ENCODE assay signal across 1 cellular context in genomic region chr15:37100109-37100873, GRCh38.
TF ChIP-seq lines count a peak whose summit lies in the region.

MEIS2 (minus strand) TSS chr15:37100549; CDS start chr15:37099466, 1,083 bp downstream.

TF ChIP-seq in K562, 482 proteins besides CTCF, POLR2A, EP300 and RAD21 (continued from another document and continues in another):
- TF ChIP-seq EWSR1 (IDR thresholded peaks at IDR 0.05; ENCODE audit: borderline replicate concordance, low read depth, partially characterized antibody) (no peak), SMARCB1 (IDR thresholded peaks at IDR 0.05; ENCODE audit: insufficient read length, low read depth) (no peak), E2F3 (CRISPR knock-in tag; IDR thresholded peaks at IDR 0.05) (peak; percentile 19; the same call in 1 of the 2 replicates), RB1 (IDR thresholded peaks at IDR 0.05; ENCODE audit: low read depth) (peak; percentile 75; the same call in 1 of the 2 replicates), HMG20B (CRISPR knock-in tag; IDR thresholded peaks at IDR 0.05) (no peak), FOXJ3 (CRISPR knock-in tag; IDR thresholded peaks at IDR 0.05) (no peak), MGA (IDR thresholded peaks at IDR 0.05) (peak; percentile 27; the same call in 1 of the 2 replicates), ARID2 (IDR thresholded peaks at IDR 0.05) (no peak), MXI1 (IDR thresholded peaks at IDR 0.05; ENCODE audit: low read depth, low read length) (0 out of 2 replicates have a peak, but pooled peaks have one; percentile 10), RCOR1 (IDR thresholded peaks at IDR 0.05; ENCODE audit: borderline replicate concordance in 1 of 2, low read depth in 2 of 2, low read length in 2 of 2) (0 out of 4 replicates have a peak, but pooled peaks have one; percentile 40 to 59), ELF2 (CRISPR knock-in tag; IDR thresholded peaks at IDR 0.05) (peak; percentile 88), MAZ (CRISPR knock-in tag; conservative IDR thresholded peaks at IDR 0.05 in 1 of 2, IDR thresholded peaks at IDR 0.05 in 1 of 2) (peak; percentile 60 to 72; a peak in 3 of 4 replicates), HCFC1 (IDR thresholded peaks at IDR 0.05; ENCODE audit: low read depth, low read length) (peak; percentile 36; the same call in 1 of the 2 replicates), PCBP1 (IDR thresholded peaks at IDR 0.05; ENCODE audit: low read depth, low read length, poor library complexity, severe bottlenecking) (peak; percentile 70), ZNF316 (IDR thresholded peaks at IDR 0.05) (peak; percentile 87), MAFG (tag; conservative IDR thresholded peaks at IDR 0.05) (peak; percentile 68), ZNF253 (CRISPR knock-in tag; conservative IDR thresholded peaks at IDR 0.05) (no peak), DIDO1 (tag; IDR thresholded peaks at IDR 0.05; ENCODE audit: low read depth) (no peak), NBN (IDR thresholded peaks at IDR 0.05; ENCODE audit: low read depth) (no peak; the same call in 1 of the 2 replicates), BCL6 (CRISPR knock-in tag; IDR thresholded peaks at IDR 0.05) (no peak), ZBTB7A (IDR thresholded peaks at IDR 0.05; ENCODE audit: borderline replicate concordance, control insufficient read depth, low read depth, low read length) (no peak; the same call in 1 of the 2 replicates), TRIM24 (IDR thresholded peaks at IDR 0.05) (no peak), ZNF24 (IDR thresholded peaks at IDR 0.05) (peak; percentile 54), FOXK2 (conservative IDR thresholded peaks at IDR 0.05 in 1 of 2, IDR thresholded peaks at IDR 0.05 in 1 of 2; ENCODE audit: low read depth in 2 of 2) (peak in 1 of 2 experiments; percentile 66; a peak in 1 of 4 replicates), POLR2H (tag; IDR thresholded peaks at IDR 0.05; ENCODE audit: low read depth) (peak; percentile 43), XRCC3 (IDR thresholded peaks at IDR 0.05) (no peak), NFIX (CRISPR knock-in tag; IDR thresholded peaks at IDR 0.05; ENCODE audit: low read depth) (no peak), CREB1 (IDR thresholded peaks at IDR 0.05) (no peak), CREB1 (CRISPR knock-in tag; IDR thresholded peaks at IDR 0.05) (peak; percentile 32; the same call in 1 of the 2 replicates), TSC22D4 (tag; IDR thresholded peaks at IDR 0.05) (no peak), ZNF717 (CRISPR knock-in tag; IDR thresholded peaks at IDR 0.05) (no peak), ADNP (tag; IDR thresholded peaks at IDR 0.05) (no peak), ZC3H4 (CRISPR knock-in tag; IDR thresholded peaks at IDR 0.05; ENCODE audit: borderline replicate concordance) (no peak), DMBX1 (CRISPR knock-in tag; IDR thresholded peaks at IDR 0.05; ENCODE audit: borderline replicate concordance) (no peak), POLR2AphosphoS5 (IDR thresholded peaks at IDR 0.05; ENCODE audit: control insufficient read depth, insufficient read depth, low read depth, low read length) (peak; percentile 67), CBFA2T2 (conservative IDR thresholded peaks at IDR 0.05) (no peak), NCOA6 (IDR thresholded peaks at IDR 0.05) (no peak), DDX20 (tag; IDR thresholded peaks at IDR 0.05; ENCODE audit: low read depth) (no peak), NCOA4 (IDR thresholded peaks at IDR 0.05; ENCODE audit: partially characterized antibody) (no peak), ZNF274 (IDR thresholded peaks at IDR 0.05; ENCODE audit: borderline replicate concordance, low read depth, low read length) (no peak), C11orf30 (IDR thresholded peaks at IDR 0.05; ENCODE audit: low read depth) (peak; percentile 69), YY1 (IDR thresholded peaks at IDR 0.05; ENCODE audit: borderline replicate concordance in 1 of 3, control insufficient read depth in 1 of 3, extremely low read depth in 1 of 3, insufficient read depth in 3 of 3, insufficient read length in 1 of 3, insufficient replicate concordance in 2 of 3, low read depth in 1 of 3, low read length in 2 of 3) (peak in 2 of 3 experiments; percentile 65 to 82), SMAD4 (CRISPR knock-in tag; conservative IDR thresholded peaks at IDR 0.05) (peak; percentile 60; the same call in 1 of the 2 replicates), CEBPB (tag; IDR thresholded peaks at IDR 0.05) (no peak), ZNF644 (tag; IDR thresholded peaks at IDR 0.05; ENCODE audit: low read depth) (0 out of 2 replicates have a peak, but pooled peaks have one; percentile 12), RNF2 (IDR thresholded peaks at IDR 0.05) (0 out of 2 replicates have a peak, but pooled peaks have one; percentile 15), POU5F1 (IDR thresholded peaks at IDR 0.05; ENCODE audit: borderline replicate concordance, low read depth, low read length, partially characterized antibody) (no peak), ZFP1 (CRISPR knock-in tag; IDR thresholded peaks at IDR 0.05) (no peak), ZNF668 (CRISPR knock-in tag; IDR thresholded peaks at IDR 0.05) (no peak), RBM25 (IDR thresholded peaks at IDR 0.05; ENCODE audit: low read depth, low read length, severe bottlenecking) (no peak), CCAR2 (IDR thresholded peaks at IDR 0.05; ENCODE audit: low read depth, low read length) (no peak), NRF1 (conservative IDR thresholded peaks at IDR 0.05 in 1 of 2, IDR thresholded peaks at IDR 0.05 in 1 of 2) (peak; percentile 73 to 74), ZNF175 (CRISPR knock-in tag; IDR thresholded peaks at IDR 0.05; ENCODE audit: low read depth) (peak; percentile 83)
- TF ChIP-seq, protein P1, sequence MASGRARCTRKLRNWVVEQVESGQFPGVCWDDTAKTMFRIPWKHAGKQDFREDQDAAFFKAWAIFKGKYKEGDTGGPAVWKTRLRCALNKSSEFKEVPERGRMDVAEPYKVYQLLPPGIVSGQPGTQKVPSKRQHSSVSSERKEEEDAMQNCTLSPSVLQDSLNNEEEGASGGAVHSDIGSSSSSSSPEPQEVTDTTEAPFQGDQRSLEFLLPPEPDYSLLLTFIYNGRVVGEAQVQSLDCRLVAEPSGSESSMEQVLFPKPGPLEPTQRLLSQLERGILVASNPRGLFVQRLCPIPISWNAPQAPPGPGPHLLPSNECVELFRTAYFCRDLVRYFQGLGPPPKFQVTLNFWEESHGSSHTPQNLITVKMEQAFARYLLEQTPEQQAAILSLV (tag; IDR thresholded peaks at IDR 0.05), result no peak
- TF ChIP-seq, protein P2, sequence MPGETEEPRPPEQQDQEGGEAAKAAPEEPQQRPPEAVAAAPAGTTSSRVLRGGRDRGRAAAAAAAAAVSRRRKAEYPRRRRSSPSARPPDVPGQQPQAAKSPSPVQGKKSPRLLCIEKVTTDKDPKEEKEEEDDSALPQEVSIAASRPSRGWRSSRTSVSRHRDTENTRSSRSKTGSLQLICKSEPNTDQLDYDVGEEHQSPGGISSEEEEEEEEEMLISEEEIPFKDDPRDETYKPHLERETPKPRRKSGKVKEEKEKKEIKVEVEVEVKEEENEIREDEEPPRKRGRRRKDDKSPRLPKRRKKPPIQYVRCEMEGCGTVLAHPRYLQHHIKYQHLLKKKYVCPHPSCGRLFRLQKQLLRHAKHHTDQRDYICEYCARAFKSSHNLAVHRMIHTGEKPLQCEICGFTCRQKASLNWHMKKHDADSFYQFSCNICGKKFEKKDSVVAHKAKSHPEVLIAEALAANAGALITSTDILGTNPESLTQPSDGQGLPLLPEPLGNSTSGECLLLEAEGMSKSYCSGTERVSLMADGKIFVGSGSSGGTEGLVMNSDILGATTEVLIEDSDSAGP (CRISPR knock-in tag; IDR thresholded peaks at IDR 0.05), result no peak
- TF ChIP-seq, protein P3, sequence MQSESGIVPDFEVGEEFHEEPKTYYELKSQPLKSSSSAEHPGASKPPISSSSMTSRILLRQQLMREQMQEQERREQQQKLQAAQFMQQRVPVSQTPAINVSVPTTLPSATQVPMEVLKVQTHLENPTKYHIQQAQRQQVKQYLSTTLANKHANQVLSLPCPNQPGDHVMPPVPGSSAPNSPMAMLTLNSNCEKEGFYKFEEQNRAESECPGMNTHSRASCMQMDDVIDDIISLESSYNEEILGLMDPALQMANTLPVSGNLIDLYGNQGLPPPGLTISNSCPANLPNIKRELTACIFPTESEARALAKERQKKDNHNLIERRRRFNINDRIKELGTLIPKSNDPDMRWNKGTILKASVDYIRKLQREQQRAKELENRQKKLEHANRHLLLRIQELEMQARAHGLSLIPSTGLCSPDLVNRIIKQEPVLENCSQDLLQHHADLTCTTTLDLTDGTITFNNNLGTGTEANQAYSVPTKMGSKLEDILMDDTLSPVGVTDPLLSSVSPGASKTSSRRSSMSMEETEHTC (IDR thresholded peaks at IDR 0.05), result no peak
- TF ChIP-seq, protein P4, sequence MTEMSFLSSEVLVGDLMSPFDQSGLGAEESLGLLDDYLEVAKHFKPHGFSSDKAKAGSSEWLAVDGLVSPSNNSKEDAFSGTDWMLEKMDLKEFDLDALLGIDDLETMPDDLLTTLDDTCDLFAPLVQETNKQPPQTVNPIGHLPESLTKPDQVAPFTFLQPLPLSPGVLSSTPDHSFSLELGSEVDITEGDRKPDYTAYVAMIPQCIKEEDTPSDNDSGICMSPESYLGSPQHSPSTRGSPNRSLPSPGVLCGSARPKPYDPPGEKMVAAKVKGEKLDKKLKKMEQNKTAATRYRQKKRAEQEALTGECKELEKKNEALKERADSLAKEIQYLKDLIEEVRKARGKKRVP (CRISPR knock-in tag; IDR thresholded peaks at IDR 0.05), result no peak
